In genomic region chr11:35618497-35619029, GRCh38 we compare ENCODE assay signal across 7 cellular contexts. TPM values are rescaled to one million over a fixed set of nuclear protein-coding genes. Genes with fewer than 3 reads are reported as not detected.
DNase-seq lines count a peak whose midpoint lies in the region; ATAC-seq, FAIRE-seq and TF ChIP-seq lines count a peak whose summit lies in the region.

No MANE protein-coding gene starts in this region.

- H3K27me3 ChIP-seq in mammary epithelial cell (ENCODE audit: insufficient read depth, low read length) (no peaks in the 10 kb centered on the region), HepG2 (ENCODE audit: control insufficient read depth in 1 of 2, insufficient read depth in 2 of 2, low read length in 2 of 2) (peaks cover 1 to 31% of the 10 kb centered on the region in 2 experiments; a peak in 4 of 5 replicates), upper lobe of left lung (peaks cover 0 to 8% (median 3%) of the 10 kb centered on the region in 4 donors)

- dilution Hi-C loops in mammary epithelial cell (cut with HindIII; ENCODE audit: low sequenced_read_pairs): no loop called here

- H4K20me1 ChIP-seq in mammary epithelial cell (ENCODE audit: insufficient read depth, low read length) (no peaks in the 10 kb centered on the region), HepG2 (ENCODE audit: insufficient read depth, low read length) (no peaks in the 10 kb centered on the region)

- in situ Hi-C loops in mammary epithelial cell (cut with MboI; ENCODE audit: low sequenced_read_pairs in 2 of 2) (loop anchor here (5.0 to 25.0 kb wide), 5 partner anchors 194 to 656 kb away; no protein-coding TSS in a partner anchor), HepG2 (cut with HindIII; ENCODE audit: extremely low pct_ligation_motif_present, low pct_unique_long_range_greater_than_20kb) (loop anchor here (5.0 to 25.0 kb wide), 4 partner anchors 204 to 869 kb away; no protein-coding TSS in a partner anchor)

- TF ChIP-seq EP300 in HepG2 (IDR thresholded peaks at IDR 0.05; ENCODE audit: low read depth in 2 of 2, low read length in 2 of 2): no peak
- no peak for TF ChIP-seq EP300 in HepG2 (CRISPR knock-in tag; IDR thresholded peaks at IDR 0.05; ENCODE audit: borderline replicate concordance)
- TF ChIP-seq EP300 in upper lobe of left lung (IDR thresholded peaks at IDR 0.05): no peak

- H3K27ac ChIP-seq in mammary epithelial cell (ENCODE audit: insufficient read depth, low read depth, low read length) (peak overlapping the region; percentile 76), HepG2 (ENCODE audit: extremely low read length, insufficient read depth, low read length) (no peak overlapping the region), upper lobe of left lung (peak overlapping the region; percentile 81 to 83 (median 82))

- TF ChIP-seq CTCF in mammary epithelial cell (conservative IDR thresholded peaks at IDR 0.05 in 1 of 2, IDR thresholded peaks at IDR 0.05 in 1 of 2; ENCODE audit: extremely low read depth in 1 of 2, insufficient read depth in 1 of 2, low read depth in 1 of 2, low read length in 2 of 2) (no peak), HepG2 (CRISPR knock-in tag; IDR thresholded peaks at IDR 0.05) (no peak), upper lobe of left lung (IDR thresholded peaks at IDR 0.05) (peak in 5 of 6 experiments; percentile 1 to 42 (median 32))

- H3K79me2 ChIP-seq in mammary epithelial cell (ENCODE audit: insufficient read depth, low read length) (peaks cover 38% of the 10 kb centered on the region), HepG2 (ENCODE audit: insufficient read depth, low read length) (no peaks in the 10 kb centered on the region)

- peak; percentile 11; the same call in 1 of the 2 replicates for TF ChIP-seq RAD21 in HepG2 (CRISPR knock-in tag; IDR thresholded peaks at IDR 0.05)

- H3K9me3 ChIP-seq in mammary epithelial cell (replicated peaks; ENCODE audit: insufficient read depth, low read length) (no peaks in the 10 kb centered on the region), HepG2 (ENCODE audit: low read length) (no peaks in the 10 kb centered on the region), upper lobe of left lung (no peaks in the 10 kb centered on the region)

- H3K4me1 ChIP-seq in mammary epithelial cell (ENCODE audit: insufficient read depth, low read length) (peaks cover 60% of the 10 kb centered on the region), HepG2 (ENCODE audit: insufficient read depth, low read length) (peaks cover 7% of the 10 kb centered on the region; the same call in 1 of the 2 replicates), upper lobe of left lung (peaks cover 24 to 46% (median 37%) of the 10 kb centered on the region in 4 donors)

- H2AFZ ChIP-seq in mammary epithelial cell (ENCODE audit: low read depth, low read length) (peak overlapping the region; percentile 67), HepG2 (ENCODE audit: low read length) (no peak overlapping the region)

- H3K4me2 ChIP-seq in mammary epithelial cell (ENCODE audit: insufficient read depth, low read depth, low read length) (peak overlapping the region; percentile 95), HepG2 (ENCODE audit: low read depth, low read length) (peak overlapping the region; percentile 76)

- ATAC-seq in GM21576 (IDR thresholded peaks at IDR 0.05; ENCODE audit: unreplicated experiment): peak; percentile 42
- ATAC-seq in HepG2: peak; percentile 75
- ATAC-seq in upper lobe of left lung (ENCODE audit: low FRiP score in 2 of 2): peak; percentile 42 to 58

- H3K9ac ChIP-seq in mammary epithelial cell (ENCODE audit: insufficient read depth, low read length): peak overlapping the region; percentile 86
- no peak overlapping the region for H3K9ac ChIP-seq in HepG2 (ENCODE audit: insufficient read depth, low read depth, low read length)

- DNase-seq in GM12892 (ENCODE audit: insufficient read length) (no peak), mammary epithelial cell (peak; percentile 61), HepG2 (ENCODE audit: low spot score) (no peak), upper lobe of left lung (no peak), activated gamma-delta T cell (lab: John Stamatoyannopoulos, UW) (no peak)
- DNase-seq in Jurkat, Clone E6-1 (ENCODE audit: low read depth, low spot score): no peak

- CTCF ChIA-PET in mammary epithelial cell (lab: Charles Lee; ENCODE audit: low non-redundant PET) (no interaction called here), HepG2 (lab: Yijun Ruan, JAX; ENCODE audit: low intra/inter-chr PET ratio, low total read pairs) (interaction anchor here (1.0 kb wide), 2 partner anchors 204 to 514 kb away, joined by 3 to 6 read pairs; no protein-coding TSS in a partner anchor)

- WGBS in mammary epithelial cell (ENCODE audit: low coverage, missing lambda C conversion rate): no CpG with 5 or more reads among the region's 79 CpGs
- WGBS in HepG2 (ENCODE audit: low lambda C conversion rate): no CpG with 5 or more reads among the region's 79 CpGs
- whole genome bisulfite sequencing in upper lobe of left lung, 2 donors: 1% methylated on average over 35 of the region's 79 CpGs; no CpG with 5 or more reads in 1 of the 2 donors

- FAIRE-seq in GM12892 (lab: Jason Lieb, UNC): peak; percentile 30
- FAIRE-seq in HepG2 (lab: Jason Lieb, UNC): no peak

- peak overlapping the region; percentile 27; the same call in 1 of the 2 replicates for H3K4me3 ChIP-seq in Jurkat, Clone E6-1 (ENCODE audit: low read length)
- H3K4me3 ChIP-seq in mammary epithelial cell (replicated peaks in 1 of 3; ENCODE audit: insufficient read depth in 1 of 3, low read depth in 2 of 3, low read length in 3 of 3) (peak overlapping the region; percentile 73 to 91 (median 81)), HepG2 (replicated peaks in 1 of 3; ENCODE audit: insufficient read depth in 1 of 3, low read depth in 2 of 3, low read length in 3 of 3) (peak overlapping the region; percentile 55 to 68 (median 60); a peak in 5 of 6 replicates), upper lobe of left lung (peak overlapping the region; percentile 47 to 72 (median 66))

- no peaks in the 10 kb centered on the region for H3K36me3 ChIP-seq in mammary epithelial cell (ENCODE audit: insufficient read depth, low read length)
- H3K36me3 ChIP-seq in HepG2 (replicated peaks in 1 of 2; ENCODE audit: control insufficient read depth in 1 of 2, insufficient read depth in 2 of 2, low read length in 2 of 2): no peaks in the 10 kb centered on the region
- H3K36me3 ChIP-seq in upper lobe of left lung: no peaks in the 10 kb centered on the region

- intact Hi-C loops in mammary epithelial cell (cut with micrococcal nuclease): loop anchor here (1.0 to 10.0 kb wide), 3 partner anchors 44 to 856 kb away; partner anchors contain the start of gene TRIM44
- intact Hi-C loops in HepG2 (cut with micrococcal nuclease; ENCODE audit: unreplicated experiment): loop anchor here (5.0 to 10.0 kb wide), 2 partner anchors 96 to 324 kb away; partner anchors contain the start of gene LDLRAD3

- POLR2A ChIA-PET in HepG2 (lab: Yijun Ruan, JAX): no interaction called here

- BruUV-seq in mammary epithelial cell (replicated peaks; lab: Mats Ljungman, UMichigan) (no TSS peak), HepG2 (replicated peaks; lab: Mats Ljungman, UMichigan) (no TSS peak)

- TF ChIP-seq POLR2A in GM12892 (IDR thresholded peaks at IDR 0.05; ENCODE audit: low read depth, low read length) (no peak; the same call in 1 of the 2 replicates), HepG2 (IDR thresholded peaks at IDR 0.05; ENCODE audit: insufficient read depth in 1 of 2, low read depth in 2 of 2, low read length in 2 of 2) (no peak), upper lobe of left lung (IDR thresholded peaks at IDR 0.05) (no peak)

RNA-seq across cellular contexts. Expression of gene FJX1, which starts 0.3 kb away (rescaled TPM):
- 2.2 TPM for polyA plus RNA-seq in GM12892 (2012; ENCODE audit: missing spikeins)
- polyA plus RNA-seq in Jurkat, Clone E6-1 (2012; ENCODE audit: insufficient read depth, insufficient read length): 4.1 TPM
- total RNA-seq in mammary epithelial cell: 10 to 100 TPM; 38.5 to 53.8 TPM
- 20.4 TPM for polyA plus RNA-seq in mammary epithelial cell
- 12.6 TPM for polyA minus RNA-seq in mammary epithelial cell
- total RNA-seq in HepG2 (2016; rRNA removed; fragmentation: Illumina TruSeq; extraction: Trizol): 0.44 and 0.82 TPM in 2 replicates
- total RNA-seq in HepG2 (2016; cell fraction: cytosol; rRNA removed; fragmentation: Illumina TruSeq; extraction: Trizol; ENCODE audit: low read depth): 0.10 and 0.26 TPM in 2 replicates
- 0.42 and 0.91 TPM in 2 replicates for total RNA-seq in HepG2 (2016; cell fraction: insoluble cytoplasmic fraction; rRNA removed; fragmentation: Illumina TruSeq; extraction: Trizol)
- 0.37 and 0.38 TPM in 2 replicates for total RNA-seq in HepG2 (2016; cell fraction: membrane; rRNA removed; fragmentation: Illumina TruSeq; extraction: Trizol)
- total RNA-seq in HepG2 (2016; cell fraction: nucleus; rRNA removed; fragmentation: Illumina TruSeq; extraction: Trizol): 0.53 and 0.71 TPM in 2 replicates
- polyA plus RNA-seq in HepG2 (2011; rRNA removed): 0.10 and 0.40 TPM in 2 replicates
- polyA plus RNA-seq in HepG2 (2011; cell fraction: cytosol; rRNA removed): 0.19 and 0.25 TPM in 2 replicates
- 0.36 and 0.39 TPM in 2 replicates for polyA plus RNA-seq in HepG2 (2011; cell fraction: nucleus; rRNA removed)
- 0.11 and 0.40 TPM in 2 replicates for polyA plus RNA-seq in HepG2 (2012)
- polyA plus RNA-seq in HepG2 (2016; cell fraction: cytosol; fragmentation: Illumina TruSeq; extraction: Trizol; ENCODE audit: low read depth): 0.05 TPM in 1 of 2 replicates, not detected in the other
- 0.43 and 0.65 TPM in 2 replicates for polyA plus RNA-seq in HepG2 (2016; cell fraction: insoluble cytoplasmic fraction; fragmentation: Illumina TruSeq; extraction: Trizol; ENCODE audit: low read depth)
- 0.24 and 0.30 TPM in 2 replicates for polyA plus RNA-seq in HepG2 (2016; cell fraction: membrane; fragmentation: Illumina TruSeq; extraction: Trizol; ENCODE audit: low read depth)
- 0.75 and 1.6 TPM in 2 replicates for polyA plus RNA-seq in HepG2 (2016; cell fraction: nucleus; fragmentation: Illumina TruSeq; extraction: Trizol; ENCODE audit: insufficient read depth, low read depth)
- 0.38 and 4.6 TPM in 2 replicates for polyA minus RNA-seq in HepG2 (2011; rRNA and poly(A)+ RNA removed; ENCODE audit: low replicate concordance)
- polyA minus RNA-seq in HepG2 (2011; cell fraction: cytosol; rRNA and poly(A)+ RNA removed): 0.44 TPM in 1 of 2 replicates, not detected in the other
- polyA minus RNA-seq in HepG2 (2011; cell fraction: nucleus; rRNA and poly(A)+ RNA removed): 0.25 and 0.26 TPM in 2 replicates
- 1 to 10 TPM; 2.5 to 9.2 (median 6.1) TPM for total RNA-seq in upper lobe of left lung

RNA-seq across cellular contexts. Expression of gene TRIM44, which starts 44.0 kb away (rescaled TPM):
- polyA plus RNA-seq in GM12892 (2012; ENCODE audit: missing spikeins): 22.2 TPM
- 30.2 TPM for polyA plus RNA-seq in Jurkat, Clone E6-1 (2012; ENCODE audit: insufficient read depth, insufficient read length)
- total RNA-seq in mammary epithelial cell: 10 to 100 TPM; 27.7 to 55.7 TPM
- polyA plus RNA-seq in mammary epithelial cell: 46.0 TPM
- polyA minus RNA-seq in mammary epithelial cell: 211 TPM
- 22.7 and 25.6 TPM in 2 replicates for total RNA-seq in HepG2 (2016; rRNA removed; fragmentation: Illumina TruSeq; extraction: Trizol)
- 1.0 and 1.4 TPM in 2 replicates for total RNA-seq in HepG2 (2016; cell fraction: cytosol; rRNA removed; fragmentation: Illumina TruSeq; extraction: Trizol; ENCODE audit: low read depth)
- 20.8 and 25.6 TPM in 2 replicates for total RNA-seq in HepG2 (2016; cell fraction: insoluble cytoplasmic fraction; rRNA removed; fragmentation: Illumina TruSeq; extraction: Trizol)
- total RNA-seq in HepG2 (2016; cell fraction: membrane; rRNA removed; fragmentation: Illumina TruSeq; extraction: Trizol): 5.2 and 7.4 TPM in 2 replicates
- 14.3 and 15.2 TPM in 2 replicates for total RNA-seq in HepG2 (2016; cell fraction: nucleus; rRNA removed; fragmentation: Illumina TruSeq; extraction: Trizol)
- polyA plus RNA-seq in HepG2 (2011; rRNA removed): 50.3 and 51.3 TPM in 2 replicates
- polyA plus RNA-seq in HepG2 (2011; cell fraction: cytosol; rRNA removed): 24.6 and 38.2 TPM in 2 replicates
- polyA plus RNA-seq in HepG2 (2011; cell fraction: nucleus; rRNA removed): 51.2 and 70.4 TPM in 2 replicates
- polyA plus RNA-seq in HepG2 (2012): 34.4 and 35.4 TPM in 2 replicates
- polyA plus RNA-seq in HepG2 (2016; cell fraction: cytosol; fragmentation: Illumina TruSeq; extraction: Trizol; ENCODE audit: low read depth): 2.4 and 2.5 TPM in 2 replicates
- 24.9 and 32.9 TPM in 2 replicates for polyA plus RNA-seq in HepG2 (2016; cell fraction: insoluble cytoplasmic fraction; fragmentation: Illumina TruSeq; extraction: Trizol; ENCODE audit: low read depth)
- polyA plus RNA-seq in HepG2 (2016; cell fraction: membrane; fragmentation: Illumina TruSeq; extraction: Trizol; ENCODE audit: low read depth): 7.1 and 7.9 TPM in 2 replicates
- polyA plus RNA-seq in HepG2 (2016; cell fraction: nucleus; fragmentation: Illumina TruSeq; extraction: Trizol; ENCODE audit: insufficient read depth, low read depth): 20.8 and 29.6 TPM in 2 replicates
- 53.2 and 117 TPM in 2 replicates for polyA minus RNA-seq in HepG2 (2011; rRNA and poly(A)+ RNA removed; ENCODE audit: low replicate concordance)
- polyA minus RNA-seq in HepG2 (2011; cell fraction: cytosol; rRNA and poly(A)+ RNA removed): 26.8 and 39.3 TPM in 2 replicates
- polyA minus RNA-seq in HepG2 (2011; cell fraction: nucleus; rRNA and poly(A)+ RNA removed): 23.8 and 32.2 TPM in 2 replicates
- 100 to 1,000 TPM in 1 of 6 donors, 10 to 100 TPM in 5; 48.9 to 133 (median 64.0) TPM for total RNA-seq in upper lobe of left lung

Comparison
In these comparisons a context has a peak if more than half of its experiments do, and no peak if none do; other contexts are left out.
1. H3K4me3 ChIP-seq: peak in every context shown above with its lines; median percentile 81 in mammary epithelial cell; 66 in upper lobe of left lung; 60 in HepG2; 27 in Jurkat, Clone E6-1.
2. CTCF ChIP-seq: peak in upper lobe of left lung (5 of 6); none in mammary epithelial cell (0 of 2) and HepG2 (single experiment).
3. Peak in every context shown above with its lines, with median percentiles within 50 percentile points of each other: ATAC-seq.